ENCODE assay signal across 13 cellular contexts in genomic region chr10:4372601-4373000, GRCh38.
A peak's percentile ranks its signal among the peaks of the same experiment; 100 is the strongest.
DNase-seq lines count a peak whose midpoint lies in the region; ATAC-seq, FAIRE-seq and TF ChIP-seq lines count a peak whose summit lies in the region.
"Had no signal": no experiment of that assay in that cellular context is flagged by ENCODE, and none has a peak within 500 bp of the region (broad histone marks: within the 10 kb centered on the region; RNA-seq: fewer than 3 reads in every experiment).

No MANE protein-coding gene starts in this region.

- no peaks in the 10 kb centered on the region for H3K9me2 ChIP-seq in PC-3 (replicated peaks; ENCODE audit: low read length)

- BruUV-seq in PC-3 (replicated peaks; lab: Mats Ljungman, UMichigan): no TSS peak

- TF ChIP-seq CTCF in heart left ventricle (IDR thresholded peaks at IDR 0.05): no peak
- no peak for TF ChIP-seq CTCF in PC-3 (conservative IDR thresholded peaks at IDR 0.05; ENCODE audit: low read depth, low read length)

- H3K4me2 ChIP-seq in skeletal muscle satellite cell (ENCODE audit: low read length): peak overlapping the region; percentile 33
- H3K4me2 ChIP-seq in PC-3 (ENCODE audit: low read length): no peak overlapping the region

- H3K9me3 ChIP-seq in heart left ventricle (no peaks in the 10 kb centered on the region), skeletal muscle satellite cell (replicated peaks; ENCODE audit: low read length) (no peaks in the 10 kb centered on the region), PC-3 (ENCODE audit: low read length) (no peaks in the 10 kb centered on the region)
- H3K9me3 ChIP-seq: ascending aorta had no signal

- no peaks in the 10 kb centered on the region for H3F3A ChIP-seq in PC-3 (ENCODE audit: low read length, unreplicated experiment)

- H3K79me2 ChIP-seq in PC-3 (ENCODE audit: low read length): no peaks in the 10 kb centered on the region

- H3K4me3 ChIP-seq in heart left ventricle (no peak overlapping the region), skeletal muscle satellite cell (ENCODE audit: low read length) (no peak overlapping the region), PC-3 (ENCODE audit: low read length) (no peak overlapping the region)
- H3K4me3 ChIP-seq: ascending aorta, skin epidermis had no signal

- CTCF ChIA-PET in PC-3 (lab: Charles Lee): no interaction called here

- peak; percentile 17 for FAIRE-seq in GM12892 (lab: Jason Lieb, UNC)
- FAIRE-seq: D721Med had no signal

- no peaks in the 10 kb centered on the region for H3K27me3 ChIP-seq in heart left ventricle
- H3K27me3 ChIP-seq in skeletal muscle satellite cell (ENCODE audit: control insufficient read depth, insufficient read depth, low read length): no peaks in the 10 kb centered on the region
- no peaks in the 10 kb centered on the region for H3K27me3 ChIP-seq in PC-3 (ENCODE audit: low read length)
- H3K27me3 ChIP-seq: ascending aorta had no signal

- TF ChIP-seq POLR2A in GM12892 (IDR thresholded peaks at IDR 0.05; ENCODE audit: low read depth, low read length) (no peak), heart left ventricle (IDR thresholded peaks at IDR 0.05) (no peak)

- DNase-seq in GM12892 (ENCODE audit: insufficient read length) (no peak), amniotic epithelial cell (ENCODE audit: low read depth) (peak; percentile 90), heart left ventricle (peak in 2 of 5 donors; percentile 19 to 35), HuH-7.5 (ENCODE audit: low spot score) (no peak), PC-3 (no peak), NCI-H187 (lab: John Stamatoyannopoulos, UW) (no peak)
- DNase-seq: NCI-H524 treated with DMSO at 0.1 percent for 48 hours; stimulated activated CD8-positive, alpha-beta memory T cell treated with anti-CD3 and anti-CD28 coated beads, Interleukin-4, amount 100 ng/mL, for 48 hours had no signal

- WGBS in heart left ventricle, 4 donors: 40 to 56% (median 48%) methylated on average over 6 of the region's 6 CpGs

- H4K20me1 ChIP-seq in PC-3 (ENCODE audit: low read length): no peaks in the 10 kb centered on the region

- intact Hi-C loops in heart left ventricle (cut with DNase I): loop anchor here in 2 of 10 donors (10.0 kb wide), 2 partner anchors 282 to 588 kb away; partner anchors contain the start of gene KLF6 (in 1 of the 2)
- intact Hi-C loops in PC-3 (cut with micrococcal nuclease): no loop called here

- H3K9ac ChIP-seq in skeletal muscle satellite cell (ENCODE audit: low read depth, low read length) (peak overlapping the region; percentile 44), PC-3 (ENCODE audit: low read length) (no peak overlapping the region)

- H3K36me3 ChIP-seq in heart left ventricle: no peaks in the 10 kb centered on the region
- no peaks in the 10 kb centered on the region for H3K36me3 ChIP-seq in skeletal muscle satellite cell (ENCODE audit: insufficient read depth, low read length)
- no peaks in the 10 kb centered on the region for H3K36me3 ChIP-seq in PC-3 (ENCODE audit: low read depth, low read length)
- H3K36me3 ChIP-seq: ascending aorta had no signal

- H3K27ac ChIP-seq in heart left ventricle (peak overlapping the region in 10 of 12 donors; percentile 32 to 71 (median 59)), PC-3 (ENCODE audit: low read length) (no peak overlapping the region)
- H3K27ac ChIP-seq: ascending aorta had no signal

- ATAC-seq in heart left ventricle: peak; percentile 84 to 98 (median 91)
- no peak for ATAC-seq in PC-3
- ATAC-seq in HG03457 (IDR thresholded peaks at IDR 0.05; ENCODE audit: unreplicated experiment): no peak

- H3K4me1 ChIP-seq in heart left ventricle (peaks cover 0 to 20% (median 7%) of the 10 kb centered on the region in 12 donors), skeletal muscle satellite cell (ENCODE audit: control insufficient read depth, insufficient read depth, low read length) (peaks cover 14% of the 10 kb centered on the region), PC-3 (ENCODE audit: insufficient read depth, low read length) (no peaks in the 10 kb centered on the region)
- H3K4me1 ChIP-seq: ascending aorta had no signal

- POLR2A ChIA-PET in PC-3 (lab: Charles Lee; ENCODE audit: unreplicated experiment): no interaction called here

- no peak overlapping the region for H2AFZ ChIP-seq in PC-3 (ENCODE audit: low read length)

Comparison
In these comparisons a context has a peak if more than half of its experiments do, and no peak if none do; other contexts are left out.
1. ATAC-seq: peak in heart left ventricle (4 of 4); none in PC-3 (single experiment) and HG03457 (single experiment).